27 cellular contexts compared by ENCODE assay signal in genomic region chr6:57256541-57256940, GRCh38. TPM values are rescaled to one million over a fixed set of nuclear protein-coding genes. Genes with fewer than 3 reads are reported as not detected.
DNase-seq lines count a peak whose midpoint lies in the region; ATAC-seq and TF ChIP-seq lines count a peak whose summit lies in the region.
"Had no signal": no experiment of that assay in that cellular context is flagged by ENCODE, and none has a peak within 500 bp of the region (broad histone marks: within the 10 kb centered on the region; RNA-seq: fewer than 3 reads in every experiment).

No MANE protein-coding gene starts in this region.

- in situ Hi-C loops in GM23248 (cut with MboI), result no loop called here
- in situ Hi-C loops in astrocyte of the spinal cord (cut with HindIII; ENCODE audit: low sequenced_read_pairs), result no loop called here

- TF ChIP-seq CTCF in astrocyte of the spinal cord (IDR thresholded peaks at IDR 0.05; ENCODE audit: low read depth, low read length) (no peak), fibroblast of pulmonary artery (IDR thresholded peaks at IDR 0.05; ENCODE audit: low read length, missing control alignments) (no peak)

- peaks cover 4% of the 10 kb centered on the region for H3K27me3 Mint-ChIP-seq in activated naive CD8-positive, alpha-beta T cell treated with anti-CD3 and anti-CD28 coated beads, Interleukin-2, amount 50 U/mL, for 24 hours

- H3K9me2 ChIP-seq in GM23248 (ENCODE audit: insufficient read depth), result no peaks in the 10 kb centered on the region
- H3K9me2 ChIP-seq: SK-N-SH had no signal

- H3K36me3 ChIP-seq in GM23248 (ENCODE audit: low read depth) (no peaks in the 10 kb centered on the region), rectal smooth muscle tissue (ENCODE audit: control insufficient read depth, insufficient read depth, low read length) (no peaks in the 10 kb centered on the region)
- H3K36me3 ChIP-seq: left ventricle myocardium inferior, right lobe of liver, upper lobe of left lung had no signal

- no peaks in the 10 kb centered on the region for H3K9me3 ChIP-seq in GM23248 (ENCODE audit: low read depth)
- H3K9me3 ChIP-seq: left ventricle myocardium inferior, right lobe of liver, SK-N-SH, upper lobe of left lung had no signal

- H3K4me3 ChIP-seq in GM23248, result no peak overlapping the region
- H3K4me3 ChIP-seq in astrocyte of the spinal cord (ENCODE audit: low read depth, low read length), result no peak overlapping the region
- no peak overlapping the region for H3K4me3 ChIP-seq in fibroblast of pulmonary artery (replicated peaks; ENCODE audit: low read depth, low read length)
- H3K4me3 ChIP-seq in rectal smooth muscle tissue (ENCODE audit: low read length), result no peak overlapping the region
- H3K4me3 ChIP-seq: left ventricle myocardium inferior, right lobe of liver, upper lobe of left lung had no signal

- no peak overlapping the region for H3K9ac ChIP-seq in GM23248
- no peak overlapping the region for H3K9ac ChIP-seq in rectal smooth muscle tissue (ENCODE audit: low read length)
- H3K9ac ChIP-seq: SK-N-SH had no signal

- H3F3A ChIP-seq in GM23248 (ENCODE audit: insufficient read depth), result peaks cover 58% of the 10 kb centered on the region

- H3K36me3 Mint-ChIP-seq in activated naive CD8-positive, alpha-beta T cell treated with anti-CD3 and anti-CD28 coated beads, Interleukin-2, amount 50 U/mL, for 24 hours (ENCODE audit: low read depth), result no peaks in the 10 kb centered on the region

- ATAC-seq in activated naive CD8-positive, alpha-beta T cell treated with anti-CD3 and anti-CD28 coated beads, Interleukin-2, amount 50 U/mL, for 24 hours, result no peak
- ATAC-seq in HG03175 (IDR thresholded peaks at IDR 0.05; ENCODE audit: unreplicated experiment), result no peak
- ATAC-seq in GM18517 (IDR thresholded peaks at IDR 0.05; ENCODE audit: unreplicated experiment), result no peak
- ATAC-seq: foreskin keratinocyte, right lobe of liver, T-helper 17 cell had no signal

- no peak overlapping the region for H2AFZ ChIP-seq in GM23248

- no peaks in the 10 kb centered on the region for H3K4me1 Mint-ChIP-seq in activated naive CD8-positive, alpha-beta T cell treated with anti-CD3 and anti-CD28 coated beads, Interleukin-2, amount 50 U/mL, for 24 hours

- no peak overlapping the region for H3K4me2 ChIP-seq in GM23248 (ENCODE audit: unreplicated experiment)
- H3K4me2 ChIP-seq: SK-N-SH had no signal

- no peaks in the 10 kb centered on the region for H3K27me3 ChIP-seq in GM23248 (replicated peaks; ENCODE audit: insufficient read depth)
- no peaks in the 10 kb centered on the region for H3K27me3 ChIP-seq in rectal smooth muscle tissue (ENCODE audit: control insufficient read depth, insufficient read depth, low read length)
- H3K27me3 ChIP-seq: foreskin keratinocyte, right lobe of liver, upper lobe of left lung had no signal

- 95 to 100% methylated on average over 1 of the region's 1 CpG for WGBS in GM23248 (ENCODE audit: low coverage in 1 of 2, low lambda C conversion rate in 2 of 2, missing lambda C conversion rate in 2 of 2), 2 experiments

- H3K27ac ChIP-seq in GM23248 (peak overlapping the region; percentile 99), rectal smooth muscle tissue (ENCODE audit: low read depth, low read length) (peak overlapping the region; percentile 92)
- H3K27ac ChIP-seq: foreskin keratinocyte, right lobe of liver had no signal

- no peaks in the 10 kb centered on the region for H3K79me2 ChIP-seq in GM23248 (ENCODE audit: insufficient read depth)

- H3K4me1 ChIP-seq in GM23248 (ENCODE audit: insufficient read depth) (peaks cover 50% of the 10 kb centered on the region), rectal smooth muscle tissue (ENCODE audit: control insufficient read depth, insufficient read depth, low read length) (peaks cover 48% of the 10 kb centered on the region)
- H3K4me1 ChIP-seq: foreskin keratinocyte, right lobe of liver had no signal

- no peak for DNase-seq in GM23248
- DNase-seq in astrocyte of the spinal cord (ENCODE audit: low read depth, low spot score), result peak; percentile 35
- peak; percentile 24 for DNase-seq in fibroblast of pulmonary artery (ENCODE audit: low read depth)
- no peak for DNase-seq in activated naive CD8-positive, alpha-beta T cell treated with anti-CD3 and anti-CD28 coated beads, Interleukin-2, amount 50 U/mL, for 24 hours
- no peak for DNase-seq in stimulated activated CD4-positive, alpha-beta T cell treated with anti-CD3 and anti-CD28 coated beads, Interleukin-2, amount 100 ng/mL, for 24 hours
- DNase-seq: activated CD4-positive, alpha-beta T cell treated with anti-CD3 and anti-CD28 coated beads for 4 hours; activated naive CD4-positive, alpha-beta T cell; activated T-cell treated with anti-CD3 and anti-CD28 coated beads, Interleukin-2, amount 50 U/mL, for 48 hours; amniotic stem cell; caudate nucleus; DMS53; foreskin keratinocyte; GF-D8; GOT3; hypothalamus; left ventricle myocardium inferior; NCI-H1694; NCI-H526 treated with DMSO at 0.1 percent for 48 hours; nephron progenitor cell; right lobe of liver; SK-N-SH; T-helper 17 cell; upper lobe of left lung had no signal

- no peak overlapping the region for H3K27ac Mint-ChIP-seq in activated naive CD8-positive, alpha-beta T cell treated with anti-CD3 and anti-CD28 coated beads, Interleukin-2, amount 50 U/mL, for 24 hours
- H3K27ac Mint-ChIP-seq: nephron progenitor cell; stimulated activated naive CD8-positive, alpha-beta T cell treated with anti-CD3 and anti-CD28 coated beads, Interleukin-15, Interleukin-2, amounts not matched to agents 100 ng/mL and 50 ng/mL, for 24 hours; T-helper 17 cell had no signal

- no peak overlapping the region for H3K4me3 Mint-ChIP-seq in activated naive CD8-positive, alpha-beta T cell treated with anti-CD3 and anti-CD28 coated beads, Interleukin-2, amount 50 U/mL, for 24 hours
- H3K4me3 Mint-ChIP-seq: nephron progenitor cell; stimulated activated naive CD8-positive, alpha-beta T cell treated with anti-CD3 and anti-CD28 coated beads, Interleukin-15, Interleukin-2, amounts not matched to agents 100 ng/mL and 50 ng/mL, for 24 hours; T-helper 17 cell had no signal

- no peaks in the 10 kb centered on the region for H4K20me1 ChIP-seq in GM23248 (ENCODE audit: insufficient read depth)

- H3K9me3 Mint-ChIP-seq in activated naive CD8-positive, alpha-beta T cell treated with anti-CD3 and anti-CD28 coated beads, Interleukin-2, amount 50 U/mL, for 24 hours, result no peaks in the 10 kb centered on the region
- H3K9me3 Mint-ChIP-seq: nephron progenitor cell; stimulated activated naive CD8-positive, alpha-beta T cell treated with anti-CD3 and anti-CD28 coated beads, Interleukin-15, Interleukin-2, amounts not matched to agents 100 ng/mL and 50 ng/mL, for 24 hours had no signal

RNA-seq across cellular contexts. Expression of gene RAB23, which starts 34.4 kb away (rescaled TPM):
- 78.6 and 81.7 TPM in 2 replicates for total RNA-seq in GM23248 (2014; rRNA removed; shearing (Covaris generic))
- polyA plus RNA-seq in GM23248 (2016; fragmentation: Nextera tagmentation; extraction: Ambion mirVana), result 46.9 and 49.1 TPM in 2 replicates

Comparison
In these comparisons a context has a peak if more than half of its experiments do, and no peak if none do; other contexts are left out.
1. DNase-seq: peak in astrocyte of the spinal cord (single experiment) and fibroblast of pulmonary artery (single experiment); none in GM23248 (single experiment), activated naive CD8-positive, alpha-beta T cell treated with anti-CD3 and anti-CD28 coated beads, Interleukin-2, amount 50 U/mL, for 24 hours (single experiment) and stimulated activated CD4-positive, alpha-beta T cell treated with anti-CD3 and anti-CD28 coated beads, Interleukin-2, amount 100 ng/mL, for 24 hours (0 of 2).